19 cellular contexts compared by ENCODE assay signal in the genomic region with DNA sequence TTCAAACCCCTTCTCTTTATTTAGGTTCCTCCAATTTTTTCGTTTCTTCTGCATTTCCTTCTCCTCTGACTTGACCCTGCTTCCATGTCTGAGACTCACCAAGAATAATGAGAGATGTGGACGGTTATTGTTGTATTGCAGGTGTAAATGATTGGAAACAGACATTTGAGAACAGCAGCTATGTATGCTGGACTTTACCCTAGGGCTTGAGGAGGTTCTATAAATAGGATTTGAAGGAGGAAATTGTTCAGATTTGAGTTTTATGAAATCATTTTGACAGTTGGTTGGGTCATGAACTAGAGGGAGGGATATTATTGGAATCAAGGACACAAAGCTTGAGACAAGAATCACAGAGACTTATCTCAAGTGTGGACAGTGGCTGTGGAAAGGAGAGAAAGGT.
DNase-seq lines count a peak whose midpoint lies in the region; ATAC-seq and TF ChIP-seq lines count a peak whose summit lies in the region.
"Had no signal": no experiment of that assay in that cellular context is flagged by ENCODE, and none has a peak within 500 bp of the region (broad histone marks: within the 10 kb centered on the region; RNA-seq: fewer than 3 reads in every experiment).

No MANE protein-coding gene starts in this region.

- H3K27me3 Mint-ChIP-seq in H9 (ENCODE audit: low read depth) (no peaks in the 10 kb centered on the region), neural progenitor cell (ENCODE audit: insufficient read depth, low read depth) (no peaks in the 10 kb centered on the region)
- H3K27me3 Mint-ChIP-seq in activated naive CD8-positive, alpha-beta T cell treated with anti-CD3 and anti-CD28 coated beads for 36 hours: peaks cover 4% of the 10 kb centered on the region
- H3K27me3 Mint-ChIP-seq: CD4-positive, alpha-beta T cell had no signal

- H3K4me2 ChIP-seq in H9 (ENCODE audit: insufficient read depth, insufficient read length, low read length) (no peak overlapping the region), neural progenitor cell (no peak overlapping the region)
- H3K4me2 ChIP-seq: GM23338 had no signal

- H3K27me3 ChIP-seq in transverse colon: no peaks in the 10 kb centered on the region
- H3K27me3 ChIP-seq in H9 (ENCODE audit: insufficient read depth, low read length): no peaks in the 10 kb centered on the region
- H3K27me3 ChIP-seq in neural progenitor cell: no peaks in the 10 kb centered on the region
- H3K27me3 ChIP-seq: BE2C had no signal

- no peak overlapping the region for H2BK20ac ChIP-seq in H9 (ENCODE audit: low read depth, low read length, poor library complexity, severe bottlenecking)

- no peak overlapping the region for H2AK5ac ChIP-seq in H9 (ENCODE audit: insufficient read length, low read length)

- H3K23me2 ChIP-seq in H9 (ENCODE audit: insufficient read length, low read depth, low read length, poor library complexity, severe bottlenecking): no peaks in the 10 kb centered on the region

- H3K36me3 Mint-ChIP-seq in H9 (ENCODE audit: insufficient read depth in 1 of 3, low read depth in 3 of 3) (no peaks in the 10 kb centered on the region; a peak in 1 of 7 replicates), neural progenitor cell (no peaks in the 10 kb centered on the region)
- H3K36me3 Mint-ChIP-seq in activated naive CD8-positive, alpha-beta T cell treated with anti-CD3 and anti-CD28 coated beads for 36 hours: no peaks in the 10 kb centered on the region

- WGBS in transverse colon (ENCODE audit: low coverage in 1 of 2), 2 donors: 18 to 27% methylated on average over 2 of the region's 2 CpGs
- no CpG with 5 or more reads among the region's 2 CpGs for WGBS in H9 (ENCODE audit: extremely low coverage, insufficient read length, low lambda C conversion rate)

- H2BK15ac ChIP-seq in H9 (ENCODE audit: low read depth, low read length): no peak overlapping the region

- no peak overlapping the region for H3K27ac Mint-ChIP-seq in H9
- no peak overlapping the region for H3K27ac Mint-ChIP-seq in activated naive CD8-positive, alpha-beta T cell treated with anti-CD3 and anti-CD28 coated beads for 36 hours
- H3K27ac Mint-ChIP-seq in neural progenitor cell: no peak overlapping the region
- H3K27ac Mint-ChIP-seq: CD4-positive, alpha-beta T cell; GM23338; HFFc6; IgD-negative memory B cell had no signal

- H3K14ac ChIP-seq in H9 (ENCODE audit: insufficient read depth, low read length): no peak overlapping the region

- H3K4me1 ChIP-seq in transverse colon: peaks cover 3 to 12% (median 5%) of the 10 kb centered on the region in 4 donors
- no peaks in the 10 kb centered on the region for H3K4me1 ChIP-seq in H9 (ENCODE audit: insufficient read depth, low read length)
- no peaks in the 10 kb centered on the region for H3K4me1 ChIP-seq in neural progenitor cell
- H3K4me1 ChIP-seq: BE2C, Caco-2 had no signal

- H3K9ac ChIP-seq in H9 (ENCODE audit: extremely low read depth, insufficient read length, low read length) (no peak overlapping the region), neural progenitor cell (no peak overlapping the region)

- TF ChIP-seq CTCF in transverse colon (IDR thresholded peaks at IDR 0.05) (no peak), H9 (conservative IDR thresholded peaks at IDR 0.05) (no peak), neural progenitor cell (IDR thresholded peaks at IDR 0.05) (no peak)

- H3K4me3 Mint-ChIP-seq in H9 (no peak overlapping the region), neural progenitor cell (no peak overlapping the region)
- H3K4me3 Mint-ChIP-seq in activated naive CD8-positive, alpha-beta T cell treated with anti-CD3 and anti-CD28 coated beads for 36 hours: no peak overlapping the region
- H3K4me3 Mint-ChIP-seq: CD4-positive, alpha-beta T cell; GM23338; HFFc6; IgD-negative memory B cell had no signal

- in situ Hi-C loops in transverse colon (cut with MboI; ENCODE audit: low pct_ligation_motif_present in 1 of 4, low pct_unique_long_range_greater_than_20kb in 1 of 4, low sequenced_read_pairs in 3 of 4): no loop called here

- no peak overlapping the region for H3K23ac ChIP-seq in H9 (ENCODE audit: insufficient read length, low read depth, low read length)

- H3K4me1 Mint-ChIP-seq in H9: peaks cover 3 to 6% of the 10 kb centered on the region in 2 experiments; a peak in 2 of 4 replicates
- H3K4me1 Mint-ChIP-seq in activated naive CD8-positive, alpha-beta T cell treated with anti-CD3 and anti-CD28 coated beads for 36 hours: no peaks in the 10 kb centered on the region
- no peaks in the 10 kb centered on the region for H3K4me1 Mint-ChIP-seq in neural progenitor cell

- H3K4me3 ChIP-seq in transverse colon (no peak overlapping the region), neural progenitor cell (no peak overlapping the region)
- H3K4me3 ChIP-seq: GM23338 had no signal

- ATAC-seq in left colon: peak; percentile 94
- ATAC-seq: GM23338, HCT116, HepG2 had no signal

- no peak overlapping the region for H2BK12ac ChIP-seq in H9 (ENCODE audit: insufficient read length, low read depth, low read length)

- H3K18ac ChIP-seq in H9 (ENCODE audit: insufficient read length, low read depth, low read length): no peak overlapping the region

- H3K36me3 ChIP-seq in transverse colon (no peaks in the 10 kb centered on the region), neural progenitor cell (no peaks in the 10 kb centered on the region)
- H3K36me3 ChIP-seq: BE2C had no signal

- H2AFZ ChIP-seq in H9 (ENCODE audit: low read length) (no peak overlapping the region), neural progenitor cell (replicated peaks) (no peak overlapping the region)
- H2AFZ ChIP-seq: GM23338 had no signal

- H4K5ac ChIP-seq in H9 (ENCODE audit: insufficient read length, low read depth, low read length): no peak overlapping the region

- no peak overlapping the region for H4K91ac ChIP-seq in H9 (ENCODE audit: insufficient read length, low read depth, low read length)

- H3K9me3 ChIP-seq in transverse colon (no peaks in the 10 kb centered on the region), H9 (ENCODE audit: control insufficient read depth, low read depth, low read length) (no peaks in the 10 kb centered on the region), neural progenitor cell (ENCODE audit: low read depth) (no peaks in the 10 kb centered on the region)
- H3K9me3 ChIP-seq: BE2C, Caco-2 had no signal

- no peak overlapping the region for H3T11ph ChIP-seq in H9 (ENCODE audit: low read length)

- H2BK120ac ChIP-seq in H9 (ENCODE audit: low read depth, low read length, poor library complexity, severe bottlenecking): no peak overlapping the region

- no peaks in the 10 kb centered on the region for H3F3A ChIP-seq in neural progenitor cell (ENCODE audit: low read depth)

- no peak for TF ChIP-seq POLR2A in transverse colon (IDR thresholded peaks at IDR 0.05)

- H4K20me1 ChIP-seq in H9 (ENCODE audit: control insufficient read depth, insufficient read depth, insufficient read length) (no peaks in the 10 kb centered on the region), neural progenitor cell (ENCODE audit: low read depth) (no peaks in the 10 kb centered on the region)

- no peak overlapping the region for H2BK5ac ChIP-seq in H9 (ENCODE audit: insufficient read length, low read length)

- H3K9me3 Mint-ChIP-seq in H9: peaks cover 0 to 2% of the 10 kb centered on the region in 2 experiments; a peak in 3 of 5 replicates
- H3K9me3 Mint-ChIP-seq in activated naive CD8-positive, alpha-beta T cell treated with anti-CD3 and anti-CD28 coated beads for 36 hours: no peaks in the 10 kb centered on the region
- no peaks in the 10 kb centered on the region for H3K9me3 Mint-ChIP-seq in neural progenitor cell
- H3K9me3 Mint-ChIP-seq: CD4-positive, alpha-beta T cell; HFFc6; IgD-negative memory B cell had no signal

- no peak overlapping the region for H4K8ac ChIP-seq in H9 (replicated peaks; ENCODE audit: insufficient read length, low read depth, low read length)

- no peaks in the 10 kb centered on the region for H3K79me2 ChIP-seq in H9 (ENCODE audit: insufficient read depth, low read length)
- H3K79me2 ChIP-seq in neural progenitor cell (ENCODE audit: low read depth): no peaks in the 10 kb centered on the region

- no peak overlapping the region for H3K56ac ChIP-seq in H9 (ENCODE audit: insufficient read length, low read depth, low read length)

- intact Hi-C loops in left colon (cut with DNase I, micrococcal nuclease) (no loop called here), transverse colon (cut with DNase I; ENCODE audit: low total_unique reads) (no loop called here)

- H3K4ac ChIP-seq in H9 (ENCODE audit: low read depth, low read length): no peak overlapping the region

- no peaks in the 10 kb centered on the region for H3K79me1 ChIP-seq in H9 (ENCODE audit: insufficient read depth, low read depth, low read length, poor library complexity, severe bottlenecking)

- peak overlapping the region; percentile 53 to 69 (median 56) for H3K27ac ChIP-seq in transverse colon
- H3K27ac ChIP-seq in H9 (ENCODE audit: insufficient read length, low read depth, low read length): no peak overlapping the region
- H3K27ac ChIP-seq in neural progenitor cell: no peak overlapping the region

- DNase-seq in NOMO-1 (lab: John Stamatoyannopoulos, UW; ENCODE audit: unreplicated experiment in 2 of 2): peak; percentile 34 to 69
- peak; percentile 46 for DNase-seq in NOMO-1 treated with dmso at 0.1 percent for 144 hours (lab: John Stamatoyannopoulos, UW; ENCODE audit: unreplicated experiment)
- no peak for DNase-seq in left colon
- no peak for DNase-seq in transverse colon
- no peak for DNase-seq in H9
- no peak for DNase-seq in activated naive CD8-positive, alpha-beta T cell treated with anti-CD3 and anti-CD28 coated beads for 36 hours
- no peak for DNase-seq in neural progenitor cell (ENCODE audit: low spot score)
- DNase-seq: ACHN; BE2C; C1 segment of cervical spinal cord; Caco-2; CD4-positive, alpha-beta T cell; DMS79 treated with DMSO at 0.1 percent for 48 hours; GF-D8; HFFc6 had no signal

- no peak for TF ChIP-seq EP300 in transverse colon (IDR thresholded peaks at IDR 0.05; ENCODE audit: low read depth)

Comparison
In these comparisons a context has a peak if more than half of its experiments do, and no peak if none do; other contexts are left out.
1. DNase-seq: peak in NOMO-1 (2 of 2) and NOMO-1 treated with dmso at 0.1 percent for 144 hours (single experiment); none in left colon (0 of 2), transverse colon (single experiment), H9 (single experiment), activated naive CD8-positive, alpha-beta T cell treated with anti-CD3 and anti-CD28 coated beads for 36 hours (single experiment) and neural progenitor cell (single experiment).
2. H3K27ac ChIP-seq: peak in transverse colon (4 of 4); none in H9 (single experiment) and neural progenitor cell (single experiment).